ENCODE assay signal across 27 cellular contexts in genomic region chr7:1641173-1641572, GRCh38.
"Had no signal": no experiment of that assay in that cellular context is flagged by ENCODE, and none has a peak within 500 bp of the region (broad histone marks: within the 10 kb centered on the region; RNA-seq: fewer than 3 reads in every experiment).

No MANE protein-coding gene starts in this region.

- H3K4me3 ChIP-seq: colonic mucosa, gastrocnemius medialis, mucosa of descending colon, prostate gland, right atrium auricular region, smooth muscle cell, testis, tibial artery had no signal

- H3K4me1 Mint-ChIP-seq: central memory CD8-positive, alpha-beta T cell; endodermal cell had no signal

- H3K9me3 ChIP-seq: colonic mucosa, gastrocnemius medialis, prostate gland, testis had no signal

- H3K4me3 Mint-ChIP-seq: central memory CD8-positive, alpha-beta T cell; dendritic cell treated with granulocyte-macrophage colony-stimulating factor and Interleukin-4, amounts not matched to agents 40 ng/mL and 50 ng/mL, for 4 days; endodermal cell; mesothelial cell of epicardium; naive B cell had no signal

- H3K36me3 ChIP-seq: colonic mucosa, gastrocnemius medialis, prostate gland, right atrium auricular region, tibial artery had no signal

- H3K4me2 ChIP-seq: smooth muscle cell had no signal

- H3K27ac ChIP-seq: colonic mucosa, epithelial cell of prostate, gastrocnemius medialis, prostate gland, right atrium auricular region, testis, tibial artery had no signal

- DNase-seq: colonic mucosa; effector CD8-positive, alpha-beta T cell; endodermal cell; foreskin fibroblast; gastrocnemius medialis; head of caudate nucleus; mesenchymal stem cell; naive B cell; stimulated activated CD4-positive, alpha-beta T cell treated with anti-CD3 and anti-CD28 coated beads, Interleukin-12 subunit alpha, Interleukin-12 subunit beta, amount 100 ng/mL, for 4 hours; stimulated activated CD4-positive, alpha-beta T cell treated with anti-CD3 and anti-CD28 coated beads, Interleukin-1b, Interleukin-23, amount 100 ng/mL, for 48 hours; stimulated activated CD4-positive, alpha-beta T cell treated with anti-CD3 and anti-CD28 coated beads, Interleukin-4, amount 100 ng/mL, for 1 hour; stimulated activated CD8-positive, alpha-beta memory T cell treated with anti-CD3 and anti-CD28 coated beads, Interleukin-4, amount 100 ng/mL, for 48 hours; stimulated activated naive CD4-positive, alpha-beta T cell; substantia nigra; testis; tibial artery had no signal

- H3K27me3 ChIP-seq: colonic mucosa, gastrocnemius medialis, right atrium auricular region, testis had no signal

- H3K4me1 ChIP-seq: colonic mucosa, prostate gland, right atrium auricular region, testis, tibial artery had no signal

- ATAC-seq: esophagus mucosa, gastrocnemius medialis, left lobe of liver, mucosa of descending colon, sciatic nerve had no signal

- H3K27ac Mint-ChIP-seq: dendritic cell treated with granulocyte-macrophage colony-stimulating factor and Interleukin-4, amounts not matched to agents 40 ng/mL and 50 ng/mL, for 4 days; endodermal cell had no signal

- H3K9me3 Mint-ChIP-seq: central memory CD8-positive, alpha-beta T cell had no signal
